ENCODE assay signal across 1 cellular context in the genomic region with DNA sequence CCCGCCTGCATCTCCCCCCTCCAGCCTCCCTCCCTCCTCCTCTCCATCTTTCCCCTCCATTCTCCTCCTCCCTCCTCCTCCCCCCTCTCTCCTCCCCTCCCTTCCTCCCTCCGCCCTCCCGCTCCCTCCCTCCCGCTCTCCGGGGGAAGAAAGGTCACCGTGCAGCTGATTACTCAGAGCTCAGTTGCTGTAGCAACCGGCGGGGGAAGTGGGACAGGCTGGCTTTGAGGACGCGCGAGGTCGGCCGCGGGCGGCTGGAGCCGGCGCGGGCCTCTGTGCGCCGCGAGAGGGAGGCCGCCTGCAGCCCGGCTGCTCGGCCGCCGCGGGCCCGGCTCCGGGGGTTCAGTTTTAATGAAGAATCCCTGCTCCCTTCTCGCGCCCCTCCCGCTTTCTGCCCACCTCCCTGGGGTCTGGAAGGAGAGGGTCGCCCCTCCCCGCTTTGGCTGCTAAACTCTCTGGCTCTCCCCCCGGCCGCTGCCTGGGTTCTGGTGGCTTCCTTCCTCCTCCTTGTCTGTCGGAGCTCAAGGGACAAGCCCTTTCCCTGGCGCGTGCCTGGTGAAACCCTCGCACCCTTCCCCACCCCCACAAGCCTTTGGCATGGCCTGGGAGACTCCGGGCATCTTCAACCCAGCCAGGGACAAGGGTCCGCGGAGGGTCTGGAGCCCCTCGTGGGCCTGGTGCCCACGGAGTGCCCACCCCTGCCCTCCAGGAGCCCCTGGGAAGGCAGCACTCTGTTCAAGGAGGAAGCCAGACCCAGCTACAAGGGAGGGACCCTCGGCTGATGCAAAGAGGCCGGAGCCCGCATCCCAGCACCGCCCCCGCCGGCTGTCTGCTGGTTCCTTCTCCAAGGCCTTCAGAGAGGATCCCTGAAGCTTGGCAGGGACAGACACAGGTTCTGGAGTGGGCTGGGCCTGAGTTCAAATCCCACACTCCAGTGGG.
TF ChIP-seq lines count a peak whose summit lies in the region.

No MANE protein-coding gene starts in this region.

TF ChIP-seq in K562, 482 proteins besides CTCF, POLR2A, EP300 and RAD21 (continued from another document):
- peak; percentile 77 for TF ChIP-seq BRD9 (IDR thresholded peaks at IDR 0.05; ENCODE audit: low read depth, partially characterized antibody)
